ENCODE assay signal across 8 cellular contexts in the genomic region with DNA sequence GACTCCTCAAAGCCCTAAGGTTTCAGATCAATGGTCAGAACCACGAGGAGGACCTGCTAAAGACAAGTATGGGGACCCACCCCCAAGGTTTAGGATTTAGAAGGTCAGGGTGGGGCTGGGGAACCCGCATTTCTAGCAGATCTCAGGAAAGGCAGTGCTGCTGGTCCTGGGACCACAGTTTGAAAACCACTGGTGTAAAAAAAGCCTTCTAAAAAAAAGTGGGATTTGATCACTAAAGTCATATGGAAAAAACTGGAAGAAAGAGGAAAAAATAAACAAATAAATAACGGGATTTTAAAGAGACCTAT. TPM values are rescaled to one million over a fixed set of nuclear protein-coding genes. Genes with fewer than 3 reads are reported as not detected.
DNase-seq lines count a peak whose midpoint lies in the region; ATAC-seq, FAIRE-seq and TF ChIP-seq lines count a peak whose summit lies in the region.

No MANE protein-coding gene starts in this region.

- H3K4me2 ChIP-seq in H9 (ENCODE audit: insufficient read depth, insufficient read length, low read length) (peak overlapping the region; percentile 81), hepatocyte (peak overlapping the region; percentile 88)

- H3K4me3 ChIP-seq in WI38 (ENCODE audit: low read depth, low read length) = peak overlapping the region; percentile 68
- peak overlapping the region; percentile 78 for H3K4me3 ChIP-seq in hepatocyte
- H3K4me3 ChIP-seq in small intestine (ENCODE audit: low read depth in 1 of 2, low read length in 2 of 2) = peak overlapping the region; percentile 85 to 89

- H3K36me3 Mint-ChIP-seq in H9 (ENCODE audit: insufficient read depth in 1 of 3, low read depth in 3 of 3) = peaks cover 3 to 39% (median 16%) of the 10 kb centered on the region in 3 experiments; a peak in 6 of 7 replicates

- H2BK15ac ChIP-seq in H9 (ENCODE audit: low read depth, low read length) = no peak overlapping the region

- H3K4ac ChIP-seq in H9 (ENCODE audit: low read depth, low read length) = no peak overlapping the region

- H2BK120ac ChIP-seq in H9 (ENCODE audit: low read depth, low read length, poor library complexity, severe bottlenecking) = no peak overlapping the region

- H3K9me2 ChIP-seq in hepatocyte (replicated peaks; ENCODE audit: insufficient read depth) = no peaks in the 10 kb centered on the region

- H3K56ac ChIP-seq in H9 (ENCODE audit: insufficient read length, low read depth, low read length) = no peak overlapping the region

- H3K9me3 Mint-ChIP-seq in H9 = peaks cover 29 to 30% of the 10 kb centered on the region in 2 experiments

- no peak overlapping the region for H3T11ph ChIP-seq in H9 (ENCODE audit: low read length)

- WGBS in H9 (ENCODE audit: extremely low coverage, insufficient read length, low lambda C conversion rate) = no CpG with 5 or more reads among the region's 3 CpGs
- 47% methylated on average over 3 of the region's 3 CpGs for WGBS in hepatocyte (ENCODE audit: low lambda C conversion rate, missing lambda C conversion rate)
- 11 to 20% (median 12%) methylated on average over 3 of the region's 3 CpGs for WGBS in small intestine, 3 donors

- peaks cover 3% of the 10 kb centered on the region for H3K23me2 ChIP-seq in H9 (ENCODE audit: insufficient read length, low read depth, low read length, poor library complexity, severe bottlenecking)

- no peaks in the 10 kb centered on the region for H3K27me3 Mint-ChIP-seq in H9 (ENCODE audit: low read depth)

- no peak for FAIRE-seq in small intestine (lab: Jason Lieb, UNC)

- H3K36me3 ChIP-seq in hepatocyte (replicated peaks; ENCODE audit: insufficient read depth, low read depth) (no peaks in the 10 kb centered on the region), small intestine (ENCODE audit: control insufficient read depth in 2 of 2, insufficient read depth in 2 of 2, low read length in 2 of 2) (no peaks in the 10 kb centered on the region)

- H3K9me3 ChIP-seq in H9 (ENCODE audit: control insufficient read depth, low read depth, low read length) = no peaks in the 10 kb centered on the region
- peaks cover 6% of the 10 kb centered on the region for H3K9me3 ChIP-seq in hepatocyte (ENCODE audit: low read depth)
- H3K9me3 ChIP-seq in small intestine (ENCODE audit: control insufficient read depth, low read depth) = no peaks in the 10 kb centered on the region

- no peak overlapping the region for H3K23ac ChIP-seq in H9 (ENCODE audit: insufficient read length, low read depth, low read length)

- H2BK12ac ChIP-seq in H9 (ENCODE audit: insufficient read length, low read depth, low read length) = no peak overlapping the region

- H3K4me1 Mint-ChIP-seq in H9 = peaks cover 9 to 21% of the 10 kb centered on the region in 2 experiments

- no peak overlapping the region for H2BK20ac ChIP-seq in H9 (ENCODE audit: low read depth, low read length, poor library complexity, severe bottlenecking)

- H2BK5ac ChIP-seq in H9 (ENCODE audit: insufficient read length, low read length) = no peak overlapping the region

- no peaks in the 10 kb centered on the region for H3K4me1 ChIP-seq in H9 (ENCODE audit: insufficient read depth, low read length)
- H3K4me1 ChIP-seq in hepatocyte (ENCODE audit: insufficient read depth) = peaks cover 6% of the 10 kb centered on the region
- peaks cover 0 to 4% of the 10 kb centered on the region in 2 donors for H3K4me1 ChIP-seq in small intestine (ENCODE audit: control insufficient read depth in 2 of 2, insufficient read depth in 1 of 2, low read depth in 1 of 2, low read length in 1 of 2)

- H3K27me3 ChIP-seq in H9 (ENCODE audit: insufficient read depth, low read length) (no peaks in the 10 kb centered on the region), hepatocyte (no peaks in the 10 kb centered on the region), small intestine (ENCODE audit: control insufficient read depth in 2 of 2, insufficient read depth in 2 of 2, low read length in 2 of 2) (no peaks in the 10 kb centered on the region)

- peak overlapping the region in 1 of 3 experiments; percentile 89; a peak in 1 of 7 replicates for H3K27ac Mint-ChIP-seq in H9

- H4K20me1 ChIP-seq in H9 (ENCODE audit: control insufficient read depth, insufficient read depth, insufficient read length) (no peaks in the 10 kb centered on the region), hepatocyte (ENCODE audit: insufficient read depth, poor library complexity, severe bottlenecking) (no peaks in the 10 kb centered on the region)

- no peak overlapping the region for H4K5ac ChIP-seq in H9 (ENCODE audit: insufficient read length, low read depth, low read length)

- no peak overlapping the region for H4K91ac ChIP-seq in H9 (ENCODE audit: insufficient read length, low read depth, low read length)

- H3K18ac ChIP-seq in H9 (ENCODE audit: insufficient read length, low read depth, low read length) = no peak overlapping the region

- H2AFZ ChIP-seq in H9 (ENCODE audit: low read length) (no peak overlapping the region), hepatocyte (peak overlapping the region; percentile 83)

- TF ChIP-seq CTCF in H9 (conservative IDR thresholded peaks at IDR 0.05) (no peak), WI38 (IDR thresholded peaks at IDR 0.05; ENCODE audit: low read depth, low read length) (no peak), hepatocyte (IDR thresholded peaks at IDR 0.05; ENCODE audit: poor library complexity) (no peak)

- H3K9ac ChIP-seq in H9 (ENCODE audit: extremely low read depth, insufficient read length, low read length) = no peak overlapping the region

- no peak overlapping the region for H2AK5ac ChIP-seq in H9 (ENCODE audit: insufficient read length, low read length)

- ATAC-seq in esophagus mucosa = no peak
- no peak for ATAC-seq in GM21528 (IDR thresholded peaks at IDR 0.05; ENCODE audit: low FRiP score, unreplicated experiment)
- ATAC-seq in HG03175 (IDR thresholded peaks at IDR 0.05; ENCODE audit: unreplicated experiment) = no peak
- no peak for ATAC-seq in GM18861 (IDR thresholded peaks at IDR 0.05; ENCODE audit: unreplicated experiment)

- peak overlapping the region; percentile 71 to 89 for H3K4me3 Mint-ChIP-seq in H9

- H3K27ac ChIP-seq in H9 (ENCODE audit: insufficient read length, low read depth, low read length) (no peak overlapping the region), hepatocyte (peak overlapping the region; percentile 89), small intestine (ENCODE audit: low read depth in 1 of 2, low read length in 1 of 2) (peak overlapping the region in 1 of 2 donors; percentile 21)

- H3K79me2 ChIP-seq in H9 (ENCODE audit: insufficient read depth, low read length) (no peaks in the 10 kb centered on the region), hepatocyte (peaks cover 2% of the 10 kb centered on the region)

- no peak overlapping the region for H4K8ac ChIP-seq in H9 (replicated peaks; ENCODE audit: insufficient read length, low read depth, low read length)

- DNase-seq in H9 (no peak), hepatocyte (ENCODE audit: low spot score) (no peak), small intestine (no peak)

- no peak overlapping the region for H3K14ac ChIP-seq in H9 (ENCODE audit: insufficient read depth, low read length)

- H3K79me1 ChIP-seq in H9 (ENCODE audit: insufficient read depth, low read depth, low read length, poor library complexity, severe bottlenecking) = no peaks in the 10 kb centered on the region

RNA-seq across cellular contexts. Expression of gene SLC41A3, which starts 0.8 kb away (rescaled TPM):
- total RNA-seq in H9 (2021) (35.5 and 37.3 TPM in 2 replicates), hepatocyte (43.4 and 52.9 TPM in 2 replicates), esophagus mucosa (22.9 TPM)
- polyA plus RNA-seq in hepatocyte (29.3 and 31.2 TPM in 2 replicates), small intestine (10 to 100 TPM; 33.5 to 46.1 (median 39.1) TPM)
